In the genomic region with DNA sequence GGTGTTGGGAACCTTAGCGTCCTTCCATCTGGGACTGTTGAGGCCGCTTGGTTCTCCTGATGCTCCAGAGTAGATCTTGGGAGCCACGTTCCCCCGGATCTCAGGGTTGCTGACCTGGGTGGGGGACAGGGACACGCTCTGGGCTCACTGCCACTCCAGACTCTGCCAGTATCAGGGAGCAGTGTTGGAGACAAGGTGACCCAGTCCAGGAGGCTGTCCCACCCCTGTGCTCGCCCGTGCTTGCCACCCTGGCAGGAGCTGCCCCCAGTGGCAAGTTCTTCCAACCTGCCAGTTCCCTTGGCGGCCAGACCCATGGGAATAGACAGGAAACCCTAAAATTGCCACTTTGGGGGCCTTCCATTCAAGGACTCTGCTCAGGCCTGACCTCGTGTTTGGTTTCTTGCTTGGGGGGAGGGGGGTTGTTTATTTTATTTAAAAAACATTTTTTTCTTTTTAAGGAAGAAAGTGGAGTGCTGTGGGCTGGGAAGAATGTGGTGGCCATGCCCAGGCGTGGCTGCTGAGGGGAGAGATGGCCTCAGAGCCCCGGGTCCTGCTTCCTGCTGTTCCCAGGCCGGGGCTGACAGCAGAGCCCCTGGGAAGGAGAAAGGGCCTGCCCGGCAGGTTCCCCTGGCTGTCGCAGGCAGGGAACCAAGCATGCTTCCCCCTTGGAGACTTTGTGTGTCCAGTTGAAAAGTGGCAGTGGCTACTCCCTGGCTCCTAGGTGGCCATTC, we compare ENCODE assay signal across 10 cellular contexts. TPM values are rescaled to one million over a fixed set of nuclear protein-coding genes. Genes with fewer than 3 reads are reported as not detected.
DNase-seq lines count a peak whose midpoint lies in the region; ATAC-seq and TF ChIP-seq lines count a peak whose summit lies in the region.
"Had no signal": no experiment of that assay in that cellular context is flagged by ENCODE, and none has a peak within 500 bp of the region (broad histone marks: within the 10 kb centered on the region; RNA-seq: fewer than 3 reads in every experiment).

No MANE protein-coding gene starts in this region.

- no peaks in the 10 kb centered on the region for H3K27me3 ChIP-seq in neutrophil

- DNase-seq in NB4 (ENCODE audit: low read depth) (peak; percentile 81), coronary artery (ENCODE audit: low spot score) (no peak), left lobe of liver (ENCODE audit: low spot score) (no peak), NK-92 (lab: John Stamatoyannopoulos, UW; ENCODE audit: unreplicated experiment) (no peak), SHP77 (lab: John Stamatoyannopoulos, UW) (no peak), SKM-1 treated with dmso at 0.1 percent for 144 hours (lab: John Stamatoyannopoulos, UW; ENCODE audit: unreplicated experiment) (no peak)
- DNase-seq: DMS79 treated with DMSO at 0.1 percent for 48 hours, NCI-H524 treated with DMSO at 0.1 percent for 48 hours had no signal

- ATAC-seq in left lobe of liver: no peak

- no peaks in the 10 kb centered on the region for H3K9me3 ChIP-seq in neutrophil

- peak overlapping the region; percentile 95 for H3K27ac ChIP-seq in C4-2B
- peak overlapping the region; percentile 59 to 91 for H3K27ac ChIP-seq in coronary artery
- peak overlapping the region; percentile 99 for H3K27ac ChIP-seq in neutrophil

- H3K36me3 ChIP-seq in neutrophil: peaks cover 26% of the 10 kb centered on the region

- H3K4me3 ChIP-seq in NB4 (ENCODE audit: low read depth, low read length) (peak overlapping the region; percentile 89), coronary artery (peak overlapping the region; percentile 98), neutrophil (ENCODE audit: low read depth in 1 of 2, low read length in 1 of 2) (peak overlapping the region; percentile 95 to 97)

- H3K4me1 ChIP-seq in neutrophil (ENCODE audit: control insufficient read depth in 1 of 2, insufficient read depth in 1 of 2, low read depth in 1 of 2, low read length in 1 of 2): peaks cover 98 to 99% of the 10 kb centered on the region in 2 experiments

- TF ChIP-seq CTCF in C4-2B (conservative IDR thresholded peaks at IDR 0.05) (no peak), NB4 (IDR thresholded peaks at IDR 0.05; ENCODE audit: low read depth, low read length) (no peak), coronary artery (IDR thresholded peaks at IDR 0.05) (no peak), neutrophil (IDR thresholded peaks at IDR 0.05) (no peak)

- no peak for TF ChIP-seq POLR2A in NB4 (IDR thresholded peaks at IDR 0.05; ENCODE audit: extremely low read depth, insufficient read length)

RNA-seq across cellular contexts. Expression of a gene that starts 7.2 kb away (rescaled TPM):
- total RNA-seq in left lobe of liver: 29.0 TPM

RNA-seq across cellular contexts. Expression of a gene that starts 15.7 kb away (rescaled TPM):
- total RNA-seq in left lobe of liver: 9.8 TPM

RNA-seq across cellular contexts. Expression of a gene that starts 29.9 kb away (rescaled TPM):
- 18.2 TPM for total RNA-seq in left lobe of liver
